ENCODE assay signal across 11 cellular contexts in genomic region chr7:50781894-50782293, GRCh38. TPM values are rescaled to one million over a fixed set of nuclear protein-coding genes. Genes with fewer than 3 reads are reported as not detected.
A peak's percentile ranks its signal among the peaks of the same experiment; 100 is the strongest.
DNase-seq lines count a peak whose midpoint lies in the region; ATAC-seq and TF ChIP-seq lines count a peak whose summit lies in the region.
"Had no signal": no experiment of that assay in that cellular context is flagged by ENCODE, and none has a peak within 500 bp of the region (broad histone marks: within the 10 kb centered on the region; RNA-seq: fewer than 3 reads in every experiment).

No MANE protein-coding gene starts in this region.

- H3K4me1 ChIP-seq in HAP-1 (peaks cover 12% of the 10 kb centered on the region), foreskin keratinocyte (no peaks in the 10 kb centered on the region)

- H3K36me3 ChIP-seq in HAP-1 (replicated peaks), result no peaks in the 10 kb centered on the region

- TF ChIP-seq CTCF in foreskin keratinocyte (conservative IDR thresholded peaks at IDR 0.05), result no peak
- no peak for TF ChIP-seq CTCF in retinal pigment epithelial cell (conservative IDR thresholded peaks at IDR 0.05; ENCODE audit: low read depth, low read length)

- POLR2A ChIA-PET in activated CD4-positive, alpha-beta memory T cell treated with anti-CD3 and anti-CD28 coated beads for 36 hours (lab: Charles Lee), result no interaction called here

- DNase-seq in HAP-1 (ENCODE audit: low spot score in 2 of 2) (no peak), foreskin keratinocyte (no peak), retinal pigment epithelial cell (ENCODE audit: low read depth) (no peak), SW 1271 (lab: John Stamatoyannopoulos, UW) (no peak)
- DNase-seq in activated CD4-positive, alpha-beta memory T cell treated with anti-CD3 and anti-CD28 coated beads for 36 hours, result no peak
- DNase-seq in activated CD8-positive, alpha-beta memory T cell treated with anti-CD3 and anti-CD28 coated beads for 24 hours, result no peak
- DNase-seq: immature natural killer cell, NCI-H1436 treated with DMSO at 0.1 percent for 48 hours had no signal

- H3K27me3 Mint-ChIP-seq in activated CD4-positive, alpha-beta memory T cell treated with anti-CD3 and anti-CD28 coated beads for 36 hours, result peaks cover 7% of the 10 kb centered on the region

- H3K9me3 Mint-ChIP-seq in activated CD4-positive, alpha-beta memory T cell treated with anti-CD3 and anti-CD28 coated beads for 36 hours, result no peaks in the 10 kb centered on the region

- H3K27me3 ChIP-seq in HAP-1 (ENCODE audit: low read depth), result no peaks in the 10 kb centered on the region
- peaks cover 8% of the 10 kb centered on the region for H3K27me3 ChIP-seq in foreskin keratinocyte

- no peaks in the 10 kb centered on the region for H3K9me3 ChIP-seq in HAP-1

- in situ Hi-C loops in HAP-1 (cut with MboI; ENCODE audit: low sequenced_read_pairs), result loop anchor here (10.0 kb wide), 1 partner anchor 373 kb away; no protein-coding TSS in a partner anchor

- H3K4me3 Mint-ChIP-seq in activated CD4-positive, alpha-beta memory T cell treated with anti-CD3 and anti-CD28 coated beads for 36 hours, result peak overlapping the region; percentile 65
- H3K4me3 Mint-ChIP-seq: immature natural killer cell had no signal

- intact Hi-C loops in activated CD4-positive, alpha-beta memory T cell treated with anti-CD3 and anti-CD28 coated beads for 36 hours (cut with micrococcal nuclease), result loop anchor here (2.0 to 5.0 kb wide), 4 partner anchors 41 to 360 kb away; no protein-coding TSS in a partner anchor

- H3K4me3 ChIP-seq in HAP-1, result peak overlapping the region; percentile 30
- H3K4me3 ChIP-seq in retinal pigment epithelial cell (ENCODE audit: low read length), result peak overlapping the region; percentile 44
- H3K4me3 ChIP-seq: SK-N-MC had no signal

- CTCF ChIA-PET in activated CD4-positive, alpha-beta memory T cell treated with anti-CD3 and anti-CD28 coated beads for 36 hours (lab: Charles Lee), result interaction anchor here (0.8 kb wide), 1 partner anchor 381 kb away, joined by 3 read pairs; no protein-coding TSS in a partner anchor

- H3K27ac Mint-ChIP-seq in activated CD4-positive, alpha-beta memory T cell treated with anti-CD3 and anti-CD28 coated beads for 36 hours, result no peak overlapping the region
- H3K27ac Mint-ChIP-seq: immature natural killer cell had no signal

- ATAC-seq in foreskin keratinocyte (peak; percentile 22), GM18873 (IDR thresholded peaks at IDR 0.05; ENCODE audit: low FRiP score, unreplicated experiment) (no peak), GM19035 (IDR thresholded peaks at IDR 0.05; ENCODE audit: unreplicated experiment) (no peak)

- no peak overlapping the region for H3K27ac ChIP-seq in foreskin keratinocyte
- H3K27ac ChIP-seq: SK-N-MC had no signal

- H3K36me3 Mint-ChIP-seq in activated CD4-positive, alpha-beta memory T cell treated with anti-CD3 and anti-CD28 coated beads for 36 hours, result peaks cover 3% of the 10 kb centered on the region
- H3K36me3 Mint-ChIP-seq: immature natural killer cell had no signal

- peaks cover 21% of the 10 kb centered on the region for H3K4me1 Mint-ChIP-seq in activated CD4-positive, alpha-beta memory T cell treated with anti-CD3 and anti-CD28 coated beads for 36 hours (ENCODE audit: low read depth)

RNA-seq across cellular contexts. Expression of gene GRB10, which starts 0.8 kb away (rescaled TPM):
- 1 to 10 TPM; 8.4 to 9.9 TPM for total RNA-seq in activated CD4-positive, alpha-beta memory T cell treated with anti-CD3 and anti-CD28 coated beads for 36 hours
- 13.4 and 22.6 TPM in 2 replicates for total RNA-seq in foreskin keratinocyte
- polyA plus RNA-seq in foreskin keratinocyte, result 6.5 and 10.7 TPM in 2 replicates
- polyA plus RNA-seq: immature natural killer cell had no signal
